Comparison of ENCODE assay signal across 1 cellular context in genomic region chr12:44285321-44285720, GRCh38.
TF ChIP-seq lines count a peak whose summit lies in the region.

No MANE protein-coding gene starts in this region.

TF ChIP-seq in H1, 55 proteins besides CTCF, POLR2A, EP300 and RAD21 (continued from another document):
- no peak for TF ChIP-seq CHD7 (IDR thresholded peaks at IDR 0.05; ENCODE audit: insufficient replicate concordance, low read length)
